In the genomic region with DNA sequence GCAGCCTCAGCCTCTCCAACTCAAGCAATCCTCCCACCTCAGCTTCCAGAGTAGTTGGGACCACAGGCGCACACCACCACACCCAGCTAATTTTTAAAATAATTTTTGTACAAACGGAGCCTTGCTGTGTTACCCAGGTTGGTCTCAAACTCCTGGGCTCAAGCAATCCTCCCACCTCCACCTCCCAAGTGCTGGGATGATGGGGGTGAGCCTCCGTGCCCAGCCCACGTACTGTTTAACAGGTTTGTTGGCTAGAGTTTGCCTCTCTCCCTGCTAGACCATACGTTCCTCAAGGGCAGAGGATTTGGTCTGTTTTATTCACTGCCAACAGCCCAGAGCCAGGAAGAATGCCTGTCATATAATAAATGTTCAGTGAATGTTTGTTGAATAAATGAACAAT, we compare ENCODE assay signal across 26 cellular contexts. TPM values are rescaled to one million over a fixed set of nuclear protein-coding genes. Genes with fewer than 3 reads are reported as not detected.
DNase-seq lines count a peak whose midpoint lies in the region; ATAC-seq and TF ChIP-seq lines count a peak whose summit lies in the region.
"Had no signal": no experiment of that assay in that cellular context is flagged by ENCODE, and none has a peak within 500 bp of the region (broad histone marks: within the 10 kb centered on the region; RNA-seq: fewer than 3 reads in every experiment).

No MANE protein-coding gene starts in this region.

- H3K9me3 ChIP-seq in CD8-positive, alpha-beta memory T cell (ENCODE audit: low read length): no peaks in the 10 kb centered on the region
- no peaks in the 10 kb centered on the region for H3K9me3 ChIP-seq in MM.1S (replicated peaks; ENCODE audit: insufficient read depth, low read length)
- H3K9me3 ChIP-seq: SJCRH30, spleen, thoracic aorta, vagina had no signal

- no peak overlapping the region for H3K4me2 ChIP-seq in MM.1S (ENCODE audit: low read depth, low read length)

- CTCF ChIA-PET in CD8-positive, alpha-beta memory T cell (lab: Charles Lee): no interaction called here

- no peak overlapping the region for H3K9ac ChIP-seq in MM.1S (ENCODE audit: low read length)
- H3K9ac ChIP-seq: parathyroid adenoma had no signal

- no peaks in the 10 kb centered on the region for H3K9me3 Mint-ChIP-seq in activated T-cell treated with anti-CD3 and anti-CD28 coated beads, Interleukin-2, amount 50 U/mL, for 24 hours
- H3K9me3 Mint-ChIP-seq in CD8-positive, alpha-beta memory T cell: peaks cover 0 to 1% (median 0%) of the 10 kb centered on the region in 5 donors
- H3K9me3 Mint-ChIP-seq in activated T-helper 1 cell treated with anti-CD3 and anti-CD28 coated beads, Interleukin-12 subunit alpha, Interleukin-12 subunit beta, Interleukin-2, Interleukin-4 antibody, amounts not matched to agents 30 ng/mL and 10 ng/mL and 1 ng/mL, durations not matched to agents 14 hours and 24 hours and 36 hours: no peaks in the 10 kb centered on the region
- no peaks in the 10 kb centered on the region for H3K9me3 Mint-ChIP-seq in naive thymus-derived CD8-positive, alpha-beta T cell
- H3K9me3 Mint-ChIP-seq: stimulated activated naive B cell treated with anti-CD40 and anti-IgM and Interleukin-4, amounts not matched to agents 10 μg/mL and 1 μg/mL and 100 μg/mL, for 72 hours had no signal

- no peak overlapping the region for H3K4me3 Mint-ChIP-seq in activated T-cell treated with anti-CD3 and anti-CD28 coated beads, Interleukin-2, amount 50 U/mL, for 24 hours
- H3K4me3 Mint-ChIP-seq in CD8-positive, alpha-beta memory T cell: no peak overlapping the region
- no peak overlapping the region for H3K4me3 Mint-ChIP-seq in activated T-helper 1 cell treated with anti-CD3 and anti-CD28 coated beads, Interleukin-12 subunit alpha, Interleukin-12 subunit beta, Interleukin-2, Interleukin-4 antibody, amounts not matched to agents 30 ng/mL and 10 ng/mL and 1 ng/mL, durations not matched to agents 14 hours and 24 hours and 36 hours
- H3K4me3 Mint-ChIP-seq in naive thymus-derived CD8-positive, alpha-beta T cell: peak overlapping the region in 1 of 10 donors; percentile 34
- H3K4me3 Mint-ChIP-seq: stimulated activated naive B cell treated with anti-CD40 and anti-IgM and Interleukin-4, amounts not matched to agents 10 μg/mL and 1 μg/mL and 100 μg/mL, for 72 hours had no signal

- H3K9me2 ChIP-seq in MM.1S (replicated peaks; ENCODE audit: insufficient read depth, low read length): no peaks in the 10 kb centered on the region

- no peaks in the 10 kb centered on the region for H3K36me3 Mint-ChIP-seq in activated T-cell treated with anti-CD3 and anti-CD28 coated beads, Interleukin-2, amount 50 U/mL, for 24 hours (ENCODE audit: low read depth)
- no peaks in the 10 kb centered on the region for H3K36me3 Mint-ChIP-seq in CD8-positive, alpha-beta memory T cell
- no peaks in the 10 kb centered on the region for H3K36me3 Mint-ChIP-seq in activated T-helper 1 cell treated with anti-CD3 and anti-CD28 coated beads, Interleukin-12 subunit alpha, Interleukin-12 subunit beta, Interleukin-2, Interleukin-4 antibody, amounts not matched to agents 30 ng/mL and 10 ng/mL and 1 ng/mL, durations not matched to agents 14 hours and 24 hours and 36 hours (ENCODE audit: low read depth)
- H3K36me3 Mint-ChIP-seq in naive thymus-derived CD8-positive, alpha-beta T cell: no peaks in the 10 kb centered on the region
- H3K36me3 Mint-ChIP-seq: stimulated activated naive B cell treated with anti-CD40 and anti-IgM and Interleukin-4, amounts not matched to agents 10 μg/mL and 1 μg/mL and 100 μg/mL, for 72 hours had no signal

- TF ChIP-seq CTCF in GM20000 (IDR thresholded peaks at IDR 0.05; ENCODE audit: extremely low read depth, missing control alignments) (no peak), MM.1S (IDR thresholded peaks at IDR 0.05; ENCODE audit: low read length) (no peak)

- peaks cover 68% of the 10 kb centered on the region for H3K4me1 ChIP-seq in CD8-positive, alpha-beta memory T cell (ENCODE audit: insufficient read depth, low read length)
- H3K4me1 ChIP-seq in MM.1S (ENCODE audit: low read length): peaks cover 18% of the 10 kb centered on the region
- H3K4me1 ChIP-seq: parathyroid adenoma, SJCRH30 had no signal

- no peaks in the 10 kb centered on the region for H3K36me3 ChIP-seq in CD8-positive, alpha-beta memory T cell (ENCODE audit: insufficient read depth, low read length)
- no peaks in the 10 kb centered on the region for H3K36me3 ChIP-seq in MM.1S (replicated peaks; ENCODE audit: insufficient read depth, low read length)
- H3K36me3 ChIP-seq: cardiac muscle cell, SJCRH30, spleen, thoracic aorta, vagina had no signal

- POLR2A ChIA-PET in CD8-positive, alpha-beta memory T cell (lab: Charles Lee): no interaction called here
- POLR2A ChIA-PET in naive thymus-derived CD8-positive, alpha-beta T cell (lab: Charles Lee): interaction anchor here (2.3 kb wide), 1 partner anchor 26 kb away, joined by 15 read pairs; a partner anchor contains a TSS

- intact Hi-C loops in activated T-helper 1 cell treated with anti-CD3 and anti-CD28 coated beads, Interleukin-12 subunit alpha, Interleukin-12 subunit beta, Interleukin-2, Interleukin-4 antibody, amounts not matched to agents 30 ng/mL and 10 ng/mL and 1 ng/mL, durations not matched to agents 14 hours and 24 hours and 36 hours (cut with micrococcal nuclease): loop anchor here (5.0 to 10.0 kb wide), 2 partner anchors 355 to 688 kb away; a partner anchor contains a TSS

- H3K4me3 ChIP-seq in CD8-positive, alpha-beta memory T cell (ENCODE audit: low read length): no peak overlapping the region
- H3K4me3 ChIP-seq in MM.1S (ENCODE audit: low read length): no peak overlapping the region
- H3K4me3 ChIP-seq: cardiac muscle cell, SJCRH30, spleen, thoracic aorta, vagina had no signal

- no peak overlapping the region for H3K27ac ChIP-seq in CD8-positive, alpha-beta memory T cell (ENCODE audit: low read depth, low read length)
- no peak overlapping the region for H3K27ac ChIP-seq in MM.1S (ENCODE audit: low read length)
- H3K27ac ChIP-seq: cardiac muscle cell, parathyroid adenoma, SJCRH30, thoracic aorta, vagina had no signal

- H4K20me1 ChIP-seq in MM.1S (ENCODE audit: insufficient read depth, low read length): no peaks in the 10 kb centered on the region

- ATAC-seq in naive thymus-derived CD8-positive, alpha-beta T cell: no peak
- ATAC-seq: right cardiac atrium; stimulated activated naive B cell treated with anti-CD40 and anti-IgM and Interleukin-4, amounts not matched to agents 10 μg/mL and 1 μg/mL and 100 μg/mL, for 72 hours had no signal

- no peak for DNase-seq in activated T-cell treated with anti-CD3 and anti-CD28 coated beads, Interleukin-2, amount 50 U/mL, for 24 hours
- no peak for DNase-seq in activated T-cell treated with anti-CD3 and anti-CD28 coated beads, Interleukin-2, amount 50 U/mL, for 1 hour
- DNase-seq in CD8-positive, alpha-beta memory T cell: no peak
- DNase-seq in activated T-helper 1 cell treated with anti-CD3 and anti-CD28 coated beads, Interleukin-12 subunit alpha, Interleukin-12 subunit beta, Interleukin-2, Interleukin-4 antibody, amounts not matched to agents 30 ng/mL and 10 ng/mL and 1 ng/mL, durations not matched to agents 14 hours and 24 hours and 36 hours (ENCODE audit: low spot score): no peak
- no peak for DNase-seq in naive thymus-derived CD8-positive, alpha-beta T cell
- DNase-seq in GM20000 (ENCODE audit: low spot score): no peak
- no peak for DNase-seq in EL
- no peak for DNase-seq in MM.1S
- DNase-seq: amygdala; dermis blood vessel endothelial cell; islet precursor cell; midbrain; NCI-H1930; NCI-H526 treated with DMSO at 0.1 percent for 48 hours; right cardiac atrium; SJCRH30; spleen; stimulated activated CD4-positive, alpha-beta T cell treated with anti-CD3 and anti-CD28 coated beads, Interleukin-2, amount 100 ng/mL, for 48 hours; stimulated activated naive B cell treated with anti-CD40 and anti-IgM and Interleukin-4, amounts not matched to agents 10 μg/mL and 1 μg/mL and 100 μg/mL, for 72 hours had no signal

- H2AFZ ChIP-seq in MM.1S (ENCODE audit: low read length): no peak overlapping the region
- H2AFZ ChIP-seq: parathyroid adenoma had no signal

- no peaks in the 10 kb centered on the region for H3K27me3 Mint-ChIP-seq in activated T-cell treated with anti-CD3 and anti-CD28 coated beads, Interleukin-2, amount 50 U/mL, for 24 hours
- H3K27me3 Mint-ChIP-seq in CD8-positive, alpha-beta memory T cell: peaks cover 0 to 2% of the 10 kb centered on the region in 2 donors
- no peaks in the 10 kb centered on the region for H3K27me3 Mint-ChIP-seq in activated T-helper 1 cell treated with anti-CD3 and anti-CD28 coated beads, Interleukin-12 subunit alpha, Interleukin-12 subunit beta, Interleukin-2, Interleukin-4 antibody, amounts not matched to agents 30 ng/mL and 10 ng/mL and 1 ng/mL, durations not matched to agents 14 hours and 24 hours and 36 hours (ENCODE audit: insufficient read depth)
- no peaks in the 10 kb centered on the region for H3K27me3 Mint-ChIP-seq in naive thymus-derived CD8-positive, alpha-beta T cell
- H3K27me3 Mint-ChIP-seq: stimulated activated naive B cell treated with anti-CD40 and anti-IgM and Interleukin-4, amounts not matched to agents 10 μg/mL and 1 μg/mL and 100 μg/mL, for 72 hours had no signal

- H3K4me1 Mint-ChIP-seq in activated T-cell treated with anti-CD3 and anti-CD28 coated beads, Interleukin-2, amount 50 U/mL, for 24 hours (ENCODE audit: low read depth): peaks cover 90% of the 10 kb centered on the region
- peaks cover 58 to 75% (median 70%) of the 10 kb centered on the region in 3 donors for H3K4me1 Mint-ChIP-seq in CD8-positive, alpha-beta memory T cell
- peaks cover 78% of the 10 kb centered on the region for H3K4me1 Mint-ChIP-seq in activated T-helper 1 cell treated with anti-CD3 and anti-CD28 coated beads, Interleukin-12 subunit alpha, Interleukin-12 subunit beta, Interleukin-2, Interleukin-4 antibody, amounts not matched to agents 30 ng/mL and 10 ng/mL and 1 ng/mL, durations not matched to agents 14 hours and 24 hours and 36 hours (ENCODE audit: low read depth)
- H3K4me1 Mint-ChIP-seq in naive thymus-derived CD8-positive, alpha-beta T cell: peaks cover 35 to 78% (median 70%) of the 10 kb centered on the region in 4 donors

- H3K27me3 ChIP-seq in CD8-positive, alpha-beta memory T cell (ENCODE audit: insufficient read depth, low read length, poor library complexity, severe bottlenecking): no peaks in the 10 kb centered on the region
- H3K27me3 ChIP-seq in MM.1S (replicated peaks; ENCODE audit: insufficient read depth, low read length): peaks cover 3% of the 10 kb centered on the region; the same call in 1 of the 2 replicates
- H3K27me3 ChIP-seq: cardiac muscle cell, SJCRH30, spleen, vagina had no signal

- H3K27ac Mint-ChIP-seq in activated T-cell treated with anti-CD3 and anti-CD28 coated beads, Interleukin-2, amount 50 U/mL, for 24 hours: peak overlapping the region; percentile 62
- H3K27ac Mint-ChIP-seq in CD8-positive, alpha-beta memory T cell: peak overlapping the region in 5 of 8 donors; percentile 19 to 97 (median 71)
- peak overlapping the region; percentile 8 for H3K27ac Mint-ChIP-seq in activated T-helper 1 cell treated with anti-CD3 and anti-CD28 coated beads, Interleukin-12 subunit alpha, Interleukin-12 subunit beta, Interleukin-2, Interleukin-4 antibody, amounts not matched to agents 30 ng/mL and 10 ng/mL and 1 ng/mL, durations not matched to agents 14 hours and 24 hours and 36 hours
- peak overlapping the region; percentile 49 to 96 (median 86) for H3K27ac Mint-ChIP-seq in naive thymus-derived CD8-positive, alpha-beta T cell

- H3K79me2 ChIP-seq in MM.1S (ENCODE audit: low read length): no peaks in the 10 kb centered on the region
- H3K79me2 ChIP-seq: parathyroid adenoma had no signal

- no peaks in the 10 kb centered on the region for H3F3A ChIP-seq in MM.1S (ENCODE audit: insufficient read depth, low read length)

RNA-seq across cellular contexts. Expression of a gene that starts 26.6 kb away (rescaled TPM):
- total RNA-seq in CD8-positive, alpha-beta memory T cell: 100 to 1,000 TPM; 128 to 144 TPM
- 17.1 TPM for polyA plus RNA-seq in CD8-positive, alpha-beta memory T cell
- 158 and 161 TPM in 2 replicates for total RNA-seq in activated T-helper 1 cell treated with anti-CD3 and anti-CD28 coated beads, Interleukin-12 subunit alpha, Interleukin-12 subunit beta, Interleukin-2, Interleukin-4 antibody, amounts not matched to agents 30 ng/mL and 10 ng/mL and 1 ng/mL, durations not matched to agents 14 hours and 24 hours and 36 hours
- 10 to 100 TPM; 15.8 to 16.5 TPM for total RNA-seq in naive thymus-derived CD8-positive, alpha-beta T cell
- 10 to 100 TPM; 13.5 to 24.0 (median 13.5) TPM for polyA plus RNA-seq in naive thymus-derived CD8-positive, alpha-beta T cell
- polyA plus RNA-seq: neural cell had no signal

RNA-seq across cellular contexts. Expression of a gene that starts 39.7 kb away (rescaled TPM):
- not detected for total RNA-seq in CD8-positive, alpha-beta memory T cell
- polyA plus RNA-seq in CD8-positive, alpha-beta memory T cell: not detected
- not detected in 2 replicates for total RNA-seq in activated T-helper 1 cell treated with anti-CD3 and anti-CD28 coated beads, Interleukin-12 subunit alpha, Interleukin-12 subunit beta, Interleukin-2, Interleukin-4 antibody, amounts not matched to agents 30 ng/mL and 10 ng/mL and 1 ng/mL, durations not matched to agents 14 hours and 24 hours and 36 hours
- total RNA-seq in naive thymus-derived CD8-positive, alpha-beta T cell: not detected
- polyA plus RNA-seq in naive thymus-derived CD8-positive, alpha-beta T cell: not detected
- total RNA-seq: cardiac muscle cell, dermis blood vessel endothelial cell, liver, right cardiac atrium, SJCRH30, spleen, thoracic aorta, vagina had no signal
- polyA plus RNA-seq: BJ, cardiac muscle cell, liver, neural cell, right cardiac atrium, spleen had no signal

RNA-seq across cellular contexts. Expression of a gene that starts 44.0 kb away (rescaled TPM):
- total RNA-seq in CD8-positive, alpha-beta memory T cell: not detected
- not detected for polyA plus RNA-seq in CD8-positive, alpha-beta memory T cell
- total RNA-seq in activated T-helper 1 cell treated with anti-CD3 and anti-CD28 coated beads, Interleukin-12 subunit alpha, Interleukin-12 subunit beta, Interleukin-2, Interleukin-4 antibody, amounts not matched to agents 30 ng/mL and 10 ng/mL and 1 ng/mL, durations not matched to agents 14 hours and 24 hours and 36 hours: not detected in 2 replicates
- total RNA-seq in naive thymus-derived CD8-positive, alpha-beta T cell: not detected
- polyA plus RNA-seq in naive thymus-derived CD8-positive, alpha-beta T cell: not detected
- total RNA-seq: cardiac muscle cell, dermis blood vessel endothelial cell, liver, right cardiac atrium, SJCRH30, spleen, thoracic aorta, vagina had no signal
- polyA plus RNA-seq: BJ, cardiac muscle cell, liver, neural cell, right cardiac atrium, spleen had no signal

RNA-seq across cellular contexts. Expression of a gene that starts 46.8 kb away (rescaled TPM):
- not detected for total RNA-seq in CD8-positive, alpha-beta memory T cell
- not detected for polyA plus RNA-seq in CD8-positive, alpha-beta memory T cell
- total RNA-seq in activated T-helper 1 cell treated with anti-CD3 and anti-CD28 coated beads, Interleukin-12 subunit alpha, Interleukin-12 subunit beta, Interleukin-2, Interleukin-4 antibody, amounts not matched to agents 30 ng/mL and 10 ng/mL and 1 ng/mL, durations not matched to agents 14 hours and 24 hours and 36 hours: not detected in 2 replicates
- total RNA-seq in naive thymus-derived CD8-positive, alpha-beta T cell: not detected
- not detected for polyA plus RNA-seq in naive thymus-derived CD8-positive, alpha-beta T cell
- total RNA-seq: dermis blood vessel endothelial cell, liver, right cardiac atrium, SJCRH30, spleen, thoracic aorta, vagina had no signal
- polyA plus RNA-seq: BJ, cardiac muscle cell, liver, neural cell, right cardiac atrium, spleen had no signal

RNA-seq across cellular contexts. Expression of a gene that starts 51.7 kb away (rescaled TPM):
- total RNA-seq in CD8-positive, alpha-beta memory T cell: not detected
- not detected for polyA plus RNA-seq in CD8-positive, alpha-beta memory T cell
- not detected in 2 replicates for total RNA-seq in activated T-helper 1 cell treated with anti-CD3 and anti-CD28 coated beads, Interleukin-12 subunit alpha, Interleukin-12 subunit beta, Interleukin-2, Interleukin-4 antibody, amounts not matched to agents 30 ng/mL and 10 ng/mL and 1 ng/mL, durations not matched to agents 14 hours and 24 hours and 36 hours
- total RNA-seq in naive thymus-derived CD8-positive, alpha-beta T cell: not detected
- polyA plus RNA-seq in naive thymus-derived CD8-positive, alpha-beta T cell: not detected
- total RNA-seq: cardiac muscle cell, dermis blood vessel endothelial cell, liver, right cardiac atrium, SJCRH30, spleen, thoracic aorta, vagina had no signal
- polyA plus RNA-seq: BJ, cardiac muscle cell, liver, neural cell, right cardiac atrium, spleen had no signal

Comparison
In these comparisons a context has a peak if more than half of its experiments do, and no peak if none do; other contexts are left out.
1. H3K27ac Mint-ChIP-seq: peak in every context shown above with its lines; median percentile 86 in naive thymus-derived CD8-positive, alpha-beta T cell; 71 in CD8-positive, alpha-beta memory T cell; 62 in activated T-cell treated with anti-CD3 and anti-CD28 coated beads, Interleukin-2, amount 50 U/mL, for 24 hours; 8 in activated T-helper 1 cell treated with anti-CD3 and anti-CD28 coated beads, Interleukin-12 subunit alpha, Interleukin-12 subunit beta, Interleukin-2, Interleukin-4 antibody, amounts not matched to agents 30 ng/mL and 10 ng/mL and 1 ng/mL, durations not matched to agents 14 hours and 24 hours and 36 hours.